8 cellular contexts compared by ENCODE assay signal in the genomic region with DNA sequence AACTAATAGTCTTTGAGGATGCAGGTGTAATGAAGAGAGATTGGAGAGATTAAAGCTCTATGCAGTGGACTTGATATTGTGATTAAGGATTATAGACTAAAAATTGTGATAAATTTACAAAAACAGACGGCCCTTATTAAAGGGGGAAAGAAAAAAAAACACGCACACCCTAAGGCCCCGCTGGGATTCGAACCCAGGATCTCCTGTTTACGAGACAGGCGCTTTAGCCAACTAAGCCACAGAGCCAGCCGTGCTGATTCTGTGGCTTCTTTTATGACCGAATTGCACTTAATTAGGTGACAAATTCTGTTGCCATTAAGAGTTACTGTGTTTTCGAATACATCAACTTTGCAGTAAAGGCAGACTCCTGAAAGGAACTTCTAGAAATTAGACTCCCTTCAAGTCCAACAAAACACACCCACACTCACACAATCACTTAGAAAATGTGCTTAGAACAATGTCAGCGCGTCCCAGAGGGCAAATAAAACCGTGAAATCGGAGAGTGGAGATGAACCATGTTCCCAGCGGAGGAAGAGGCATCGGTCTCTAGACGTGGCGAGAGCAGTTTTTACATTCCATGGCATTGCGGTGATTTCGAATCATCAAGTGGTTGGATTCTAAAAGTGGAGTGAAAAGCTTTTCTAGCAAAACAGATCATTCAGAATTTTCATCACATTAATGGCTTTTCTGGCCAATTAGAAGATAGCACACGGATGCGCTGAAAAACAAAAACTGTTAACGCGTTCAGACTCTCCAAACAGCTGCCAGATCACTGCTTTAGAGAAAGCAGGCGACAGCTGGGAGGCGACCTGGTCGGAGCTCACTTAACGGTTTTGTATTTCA.
DNase-seq lines count a peak whose midpoint lies in the region; ATAC-seq, FAIRE-seq and TF ChIP-seq lines count a peak whose summit lies in the region.

No MANE protein-coding gene starts in this region.

- H3K4me2 ChIP-seq in mesendoderm (ENCODE audit: low read length), result peak overlapping the region; percentile 23

- peak overlapping the region; percentile 93 for H3K27ac Mint-ChIP-seq in stimulated activated naive B cell treated with anti-CD40 and anti-IgM and Interleukin-4, amounts not matched to agents 10 μg/mL and 1 μg/mL and 100 μg/mL, for 72 hours

- intact Hi-C loops in Right ventricle myocardium inferior (cut with DNase I), result no loop called here

- H2BK5ac ChIP-seq in mesendoderm (ENCODE audit: low read length), result no peak overlapping the region

- no peak overlapping the region for H3K23ac ChIP-seq in mesendoderm (ENCODE audit: low read length)

- WGBS in mesendoderm (ENCODE audit: extremely low coverage, insufficient coverage, low lambda C conversion rate), result no CpG with 5 or more reads among the region's 27 CpGs

- H3K27ac ChIP-seq in cardiac muscle cell (peak overlapping the region; percentile 91), mesendoderm (ENCODE audit: low read depth, low read length) (no peak overlapping the region)

- H3K27me3 ChIP-seq in cardiac muscle cell, result no peaks in the 10 kb centered on the region
- no peaks in the 10 kb centered on the region for H3K27me3 ChIP-seq in mesendoderm (ENCODE audit: insufficient read depth, low read length, poor library complexity)

- H3K9me3 ChIP-seq in cardiac muscle cell (ENCODE audit: low read depth), result no peaks in the 10 kb centered on the region

- no peaks in the 10 kb centered on the region for H3K9me3 Mint-ChIP-seq in stimulated activated naive B cell treated with anti-CD40 and anti-IgM and Interleukin-4, amounts not matched to agents 10 μg/mL and 1 μg/mL and 100 μg/mL, for 72 hours

- H2BK120ac ChIP-seq in mesendoderm (ENCODE audit: low read depth, low read length), result no peak overlapping the region

- H4K5ac ChIP-seq in mesendoderm (ENCODE audit: low read length), result no peak overlapping the region

- no peaks in the 10 kb centered on the region for H3K79me1 ChIP-seq in mesendoderm (ENCODE audit: low read length)

- peak overlapping the region; percentile 89 for H3K56ac ChIP-seq in mesendoderm (ENCODE audit: low read length)

- peak overlapping the region; percentile 75 for H3K4me3 ChIP-seq in cardiac muscle cell
- peak overlapping the region; percentile 93 for H3K4me3 ChIP-seq in mesendoderm (ENCODE audit: low read length)

- H3K36me3 Mint-ChIP-seq in stimulated activated naive B cell treated with anti-CD40 and anti-IgM and Interleukin-4, amounts not matched to agents 10 μg/mL and 1 μg/mL and 100 μg/mL, for 72 hours, result no peaks in the 10 kb centered on the region

- peaks cover 5 to 6% of the 10 kb centered on the region in 2 donors for H3K4me1 Mint-ChIP-seq in stimulated activated naive B cell treated with anti-CD40 and anti-IgM and Interleukin-4, amounts not matched to agents 10 μg/mL and 1 μg/mL and 100 μg/mL, for 72 hours

- no peak overlapping the region for H2BK15ac ChIP-seq in mesendoderm (replicated peaks; ENCODE audit: low read depth)

- no peak for TF ChIP-seq CTCF in cardiac muscle cell (IDR thresholded peaks at IDR 0.05; ENCODE audit: low read depth, low read length)

- H2AK5ac ChIP-seq in mesendoderm (ENCODE audit: low read length), result no peak overlapping the region

- no peak overlapping the region for H3K4ac ChIP-seq in mesendoderm (ENCODE audit: low read depth, low read length)

- H3K79me2 ChIP-seq in mesendoderm (ENCODE audit: control insufficient read depth, insufficient read depth, low read length), result no peaks in the 10 kb centered on the region

- peaks cover 35 to 38% of the 10 kb centered on the region in 2 donors for H3K27me3 Mint-ChIP-seq in stimulated activated naive B cell treated with anti-CD40 and anti-IgM and Interleukin-4, amounts not matched to agents 10 μg/mL and 1 μg/mL and 100 μg/mL, for 72 hours

- H3K4me1 ChIP-seq in cardiac muscle cell (ENCODE audit: low read depth), result peaks cover 12% of the 10 kb centered on the region
- H3K4me1 ChIP-seq in mesendoderm (ENCODE audit: control insufficient read depth, low read depth, low read length), result no peaks in the 10 kb centered on the region

- no peak for ATAC-seq in Right ventricle myocardium inferior
- peak; percentile 60 to 71 for ATAC-seq in stimulated activated naive B cell treated with anti-CD40 and anti-IgM and Interleukin-4, amounts not matched to agents 10 μg/mL and 1 μg/mL and 100 μg/mL, for 72 hours (replicated peaks)

- no peak overlapping the region for H4K8ac ChIP-seq in mesendoderm (ENCODE audit: low read depth, low read length)

- FAIRE-seq in GM12892 (lab: Jason Lieb, UNC), result no peak

- peak overlapping the region; percentile 87 to 93 for H3K4me3 Mint-ChIP-seq in stimulated activated naive B cell treated with anti-CD40 and anti-IgM and Interleukin-4, amounts not matched to agents 10 μg/mL and 1 μg/mL and 100 μg/mL, for 72 hours

- no peaks in the 10 kb centered on the region for H3K36me3 ChIP-seq in cardiac muscle cell
- H3K36me3 ChIP-seq in mesendoderm (ENCODE audit: control insufficient read depth, insufficient read depth, low read length), result no peaks in the 10 kb centered on the region

- TF ChIP-seq POLR2A in GM12892 (IDR thresholded peaks at IDR 0.05; ENCODE audit: low read depth, low read length), result no peak

- no peak overlapping the region for H3K18ac ChIP-seq in mesendoderm (ENCODE audit: low read length)

- H3K9ac ChIP-seq in mesendoderm (ENCODE audit: low read length), result peak overlapping the region; percentile 80

- peak; percentile 80 to 81 for DNase-seq in cardiac muscle cell (ENCODE audit: low read depth in 1 of 2, low spot score in 1 of 2)
- DNase-seq in Right ventricle myocardium inferior (ENCODE audit: missing footprints), result no peak
- peak; percentile 82 for DNase-seq in NCI-H1105 treated with DMSO at 0.1 percent for 48 hours (lab: John Stamatoyannopoulos, UW)
- DNase-seq in T1000 (lab: John Stamatoyannopoulos, UW), result peak; percentile 55
- DNase-seq in dedifferentiated amniotic fluid mesenchymal stem cell (ENCODE audit: extremely low spot score), result peak; percentile 84
- DNase-seq in mesendoderm, result peak; percentile 90
- peak; percentile 54 for DNase-seq in stimulated activated naive B cell treated with anti-CD40 and anti-IgM and Interleukin-4, amounts not matched to agents 10 μg/mL and 1 μg/mL and 100 μg/mL, for 72 hours
- DNase-seq in GM12892 (ENCODE audit: insufficient read length), result no peak

Comparison
In these comparisons a context has a peak if more than half of its experiments do, and no peak if none do; other contexts are left out.
1. DNase-seq: peak in cardiac muscle cell (2 of 2), NCI-H1105 treated with DMSO at 0.1 percent for 48 hours (single experiment), T1000 (single experiment), dedifferentiated amniotic fluid mesenchymal stem cell (single experiment), mesendoderm (single experiment) and stimulated activated naive B cell treated with anti-CD40 and anti-IgM and Interleukin-4, amounts not matched to agents 10 μg/mL and 1 μg/mL and 100 μg/mL, for 72 hours (single experiment); none in Right ventricle myocardium inferior (single experiment) and GM12892 (single experiment).